ENCODE assay signal across 14 cellular contexts in the genomic region with DNA sequence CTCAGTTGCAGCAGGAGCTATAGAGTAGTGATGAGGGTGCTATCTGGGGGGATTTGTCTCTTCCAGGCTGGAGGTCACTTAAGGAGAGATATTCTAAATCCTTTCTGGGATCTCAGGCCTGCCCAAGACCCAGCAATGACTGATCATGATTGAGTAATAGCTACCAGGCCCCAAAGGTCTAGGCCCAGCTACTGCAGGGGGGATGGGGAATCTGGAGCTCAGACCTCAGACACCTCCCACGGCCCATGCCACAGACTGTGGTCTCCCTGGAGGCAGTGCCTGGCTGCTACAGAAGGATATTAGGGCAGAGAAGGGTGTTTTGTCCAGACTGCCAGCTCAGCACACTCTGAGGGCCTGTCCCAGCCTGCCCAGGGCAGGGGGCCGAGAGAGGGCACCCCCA. TPM values are rescaled to one million over a fixed set of nuclear protein-coding genes. Genes with fewer than 3 reads are reported as not detected.
DNase-seq lines count a peak whose midpoint lies in the region; ATAC-seq and TF ChIP-seq lines count a peak whose summit lies in the region.
"Had no signal": no experiment of that assay in that cellular context is flagged by ENCODE, and none has a peak within 500 bp of the region (broad histone marks: within the 10 kb centered on the region; RNA-seq: fewer than 3 reads in every experiment).

No MANE protein-coding gene starts in this region.

- peak; percentile 34 for DNase-seq in activated naive CD4-positive, alpha-beta T cell treated with Interleukin-2 at 50 U/mL for 16 hours
- no peak for DNase-seq in activated naive CD4-positive, alpha-beta T cell (lab: John Stamatoyannopoulos, UW)
- DNase-seq in SKM-1 treated with dmso at 0.1 percent for 144 hours (lab: John Stamatoyannopoulos, UW; ENCODE audit: unreplicated experiment), result peak; percentile 48
- DNase-seq in fibroblast of villous mesenchyme (ENCODE audit: low read depth), result peak; percentile 46
- peak; percentile 43 for DNase-seq in stromal cell of bone marrow (ENCODE audit: low read depth)
- DNase-seq in HT-29 (ENCODE audit: low spot score), result no peak
- DNase-seq: BE2C, GF-D8, heart right ventricle, mesendoderm, psoas muscle, T1000 had no signal

- TF ChIP-seq CTCF in fibroblast of villous mesenchyme (IDR thresholded peaks at IDR 0.05; ENCODE audit: insufficient read depth, low read depth, low read length), result no peak

- no peak for ATAC-seq in HG03342 (IDR thresholded peaks at IDR 0.05; ENCODE audit: unreplicated experiment)
- ATAC-seq in GM18502 (IDR thresholded peaks at IDR 0.05; ENCODE audit: poor library complexity, unreplicated experiment), result no peak
- ATAC-seq: heart right ventricle had no signal

- H3K4me3 ChIP-seq in fibroblast of villous mesenchyme (ENCODE audit: low read depth, low read length), result no peak overlapping the region
- H3K4me3 ChIP-seq: heart right ventricle, psoas muscle had no signal

RNA-seq across cellular contexts. Expression of a gene that starts 6.9 kb away (rescaled TPM):
- total RNA-seq in fibroblast of villous mesenchyme, result not detected in 2 replicates
- total RNA-seq in HT-29 (2014; rRNA removed; shearing (Covaris generic)), result 0.70 TPM in 1 of 2 replicates, not detected in the other

RNA-seq across cellular contexts. Expression of a gene that starts 20.5 kb away (rescaled TPM):
- total RNA-seq in fibroblast of villous mesenchyme, result not detected in 2 replicates
- total RNA-seq in HT-29 (2014; rRNA removed; shearing (Covaris generic)), result 0.18 TPM in 1 of 2 replicates, not detected in the other
- total RNA-seq: heart right ventricle, psoas muscle had no signal

RNA-seq across cellular contexts. Expression of a gene that starts 24.1 kb away (rescaled TPM):
- total RNA-seq in fibroblast of villous mesenchyme, result 265 and 297 TPM in 2 replicates
- total RNA-seq in HT-29 (2014; rRNA removed; shearing (Covaris generic)), result 167 and 168 TPM in 2 replicates

RNA-seq across cellular contexts. Expression of a gene that starts 56.8 kb away (rescaled TPM):
- 0.32 and 0.86 TPM in 2 replicates for total RNA-seq in fibroblast of villous mesenchyme
- total RNA-seq in HT-29 (2014; rRNA removed; shearing (Covaris generic)), result 14.6 and 16.5 TPM in 2 replicates

RNA-seq across cellular contexts. Expression of a gene that starts 57.0 kb away (rescaled TPM):
- total RNA-seq in fibroblast of villous mesenchyme, result 7.4 and 23.3 TPM in 2 replicates
- total RNA-seq in HT-29 (2014; rRNA removed; shearing (Covaris generic)), result 87.7 and 94.2 TPM in 2 replicates

Comparison
In these comparisons a context has a peak if more than half of its experiments do, and no peak if none do; other contexts are left out.
1. DNase-seq: peak in activated naive CD4-positive, alpha-beta T cell treated with Interleukin-2 at 50 U/mL for 16 hours (single experiment), SKM-1 treated with dmso at 0.1 percent for 144 hours (single experiment), fibroblast of villous mesenchyme (single experiment) and stromal cell of bone marrow (single experiment); none in activated naive CD4-positive, alpha-beta T cell (0 of 4) and HT-29 (single experiment).